Comparison of ENCODE assay signal across 11 cellular contexts in genomic region chr2:174631009-174631981, GRCh38. TPM values are rescaled to one million over a fixed set of nuclear protein-coding genes. Genes with fewer than 3 reads are reported as not detected.
A peak's percentile ranks its signal among the peaks of the same experiment; 100 is the strongest.
DNase-seq lines count a peak whose midpoint lies in the region; TF ChIP-seq lines count a peak whose summit lies in the region.
"Had no signal": no experiment of that assay in that cellular context is flagged by ENCODE, and none has a peak within 500 bp of the region (broad histone marks: within the 10 kb centered on the region; RNA-seq: fewer than 3 reads in every experiment).

No MANE protein-coding gene starts in this region.

- H3K27ac ChIP-seq in suprapubic skin = peak overlapping the region; percentile 41
- H3K27ac ChIP-seq: gastrocnemius medialis had no signal

- H3K27me3 Mint-ChIP-seq in activated T-cell treated with anti-CD3 and anti-CD28 coated beads, Interleukin-2, amount 50 U/mL, for 24 hours = no peaks in the 10 kb centered on the region
- no peaks in the 10 kb centered on the region for H3K27me3 Mint-ChIP-seq in T-helper 1 cell treated with Interleukin-12 subunit alpha and Interleukin-12 subunit beta and Interleukin-4 antibody, amounts not matched to agents 30 μg/mL and 1 μg/mL, for 36 hours (ENCODE audit: low read depth)

- H3K4me3 ChIP-seq in fibroblast of pulmonary artery (replicated peaks; ENCODE audit: low read depth, low read length) (no peak overlapping the region), suprapubic skin (no peak overlapping the region)
- H3K4me3 ChIP-seq: gastrocnemius medialis had no signal

- TF ChIP-seq EP300 in suprapubic skin (IDR thresholded peaks at IDR 0.05) = no peak

- TF ChIP-seq CTCF in fibroblast of pulmonary artery (IDR thresholded peaks at IDR 0.05; ENCODE audit: low read length, missing control alignments) = no peak
- no peak for TF ChIP-seq CTCF in suprapubic skin (IDR thresholded peaks at IDR 0.05)

- peak overlapping the region; percentile 82 for H3K4me3 Mint-ChIP-seq in activated T-cell treated with anti-CD3 and anti-CD28 coated beads, Interleukin-2, amount 50 U/mL, for 24 hours
- H3K4me3 Mint-ChIP-seq in T-helper 1 cell treated with Interleukin-12 subunit alpha and Interleukin-12 subunit beta and Interleukin-4 antibody, amounts not matched to agents 30 μg/mL and 1 μg/mL, for 36 hours = peak overlapping the region; percentile 91

- TF ChIP-seq POLR2A in suprapubic skin (IDR thresholded peaks at IDR 0.05) = no peak

- peaks cover 78% of the 10 kb centered on the region for H3K4me1 Mint-ChIP-seq in activated T-cell treated with anti-CD3 and anti-CD28 coated beads, Interleukin-2, amount 50 U/mL, for 24 hours (ENCODE audit: low read depth)
- H3K4me1 Mint-ChIP-seq in T-helper 1 cell treated with Interleukin-12 subunit alpha and Interleukin-12 subunit beta and Interleukin-4 antibody, amounts not matched to agents 30 μg/mL and 1 μg/mL, for 36 hours (ENCODE audit: low read depth) = peaks cover 71% of the 10 kb centered on the region

- H3K4me1 ChIP-seq in suprapubic skin = peaks cover 53% of the 10 kb centered on the region

- H3K27ac Mint-ChIP-seq in activated T-cell treated with anti-CD3 and anti-CD28 coated beads, Interleukin-2, amount 50 U/mL, for 24 hours = peak overlapping the region; percentile 95
- H3K27ac Mint-ChIP-seq in T-helper 1 cell treated with Interleukin-12 subunit alpha and Interleukin-12 subunit beta and Interleukin-4 antibody, amounts not matched to agents 30 μg/mL and 1 μg/mL, for 36 hours = peak overlapping the region; percentile 91

- peaks cover 74% of the 10 kb centered on the region for H3K36me3 Mint-ChIP-seq in activated T-cell treated with anti-CD3 and anti-CD28 coated beads, Interleukin-2, amount 50 U/mL, for 24 hours (ENCODE audit: low read depth)
- peaks cover 61% of the 10 kb centered on the region for H3K36me3 Mint-ChIP-seq in T-helper 1 cell treated with Interleukin-12 subunit alpha and Interleukin-12 subunit beta and Interleukin-4 antibody, amounts not matched to agents 30 μg/mL and 1 μg/mL, for 36 hours (ENCODE audit: low read depth)

- H3K9me3 ChIP-seq in suprapubic skin = no peaks in the 10 kb centered on the region
- H3K9me3 ChIP-seq: gastrocnemius medialis had no signal

- no peaks in the 10 kb centered on the region for H3K27me3 ChIP-seq in suprapubic skin
- H3K27me3 ChIP-seq: gastrocnemius medialis had no signal

- DNase-seq in activated T-cell treated with anti-CD3 and anti-CD28 coated beads, Interleukin-2, amount 50 U/mL, for 24 hours = no peak
- DNase-seq in activated T-cell treated with anti-CD3 and anti-CD28 coated beads, Interleukin-2, amount 50 U/mL, for 1 hour = no peak
- DNase-seq in fibroblast of pulmonary artery (ENCODE audit: low read depth) (peak; percentile 86), suprapubic skin (ENCODE audit: low spot score in 2 of 2) (no peak), SKM-1 (lab: John Stamatoyannopoulos, UW; ENCODE audit: unreplicated experiment) (no peak), COR-L47 (lab: John Stamatoyannopoulos, UW) (no peak)
- no peak for DNase-seq in stimulated activated CD4-positive, alpha-beta T cell treated with anti-CD3 and anti-CD28 coated beads, Interleukin-2, amount 100 ng/mL, for 48 hours
- DNase-seq: gastrocnemius medialis, NCI-H1417, occipital lobe had no signal

- 80% methylated on average over 11 of the region's 11 CpGs for WGBS in suprapubic skin

- no peaks in the 10 kb centered on the region for H3K36me3 ChIP-seq in suprapubic skin
- H3K36me3 ChIP-seq: gastrocnemius medialis had no signal

- H3K9me3 Mint-ChIP-seq in activated T-cell treated with anti-CD3 and anti-CD28 coated beads, Interleukin-2, amount 50 U/mL, for 24 hours = no peaks in the 10 kb centered on the region
- no peaks in the 10 kb centered on the region for H3K9me3 Mint-ChIP-seq in T-helper 1 cell treated with Interleukin-12 subunit alpha and Interleukin-12 subunit beta and Interleukin-4 antibody, amounts not matched to agents 30 μg/mL and 1 μg/mL, for 36 hours

RNA-seq across cellular contexts. Expression of gene WIPF1, which starts 33.7 kb away (rescaled TPM):
- total RNA-seq in suprapubic skin = 10 to 100 TPM in 1 of 4 donors, 1 to 10 TPM in 3; 4.8 to 21.8 (median 7.3) TPM
